22 cellular contexts compared by ENCODE assay signal in the genomic region with DNA sequence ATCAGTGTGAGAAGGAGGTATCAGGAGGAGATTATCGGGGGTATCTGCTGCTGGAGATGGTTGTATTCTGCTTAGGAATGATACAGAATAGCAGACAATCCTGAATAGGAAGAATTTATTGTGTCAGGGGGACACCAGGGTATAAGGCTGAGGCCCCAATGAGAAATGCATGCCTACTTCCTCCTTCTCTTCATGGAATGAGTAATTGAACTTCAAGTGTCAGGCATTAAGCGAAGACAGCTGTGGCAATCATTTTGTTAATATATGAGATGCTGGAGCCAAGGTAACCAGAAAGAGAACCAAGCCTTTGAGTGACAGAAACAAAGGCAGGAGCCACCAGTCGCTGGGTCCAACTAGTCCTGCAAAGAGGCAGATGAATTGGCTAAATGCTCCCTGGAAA.
"Had no signal": no experiment of that assay in that cellular context is flagged by ENCODE, and none has a peak within 500 bp of the region (broad histone marks: within the 10 kb centered on the region; RNA-seq: fewer than 3 reads in every experiment).

No MANE protein-coding gene starts in this region.

- H3K9me3 Mint-ChIP-seq: endodermal cell, mesothelial cell of epicardium, natural killer cell, neural crest cell, type B pancreatic cell had no signal

- DNase-seq: dermis blood vessel endothelial cell; effector CD4-positive, alpha-beta T cell; endodermal cell; erythroblast; foreskin keratinocyte; head of caudate nucleus; kidney; left cardiac atrium; left ventricle myocardium inferior; lower lobe of right lung; natural killer cell; right cardiac atrium; small intestine; stimulated activated CD4-positive, alpha-beta T cell treated with anti-CD3 and anti-CD28 coated beads, Interleukin-12 subunit alpha, Interleukin-12 subunit beta, amount 100 ng/mL, for 4 hours; stimulated activated naive CD4-positive, alpha-beta T cell treated with Interleukin-2 at 50 U/mL for 16 hours; thyroid gland had no signal

- FAIRE-seq: endothelial cell of umbilical vein, kidney, small intestine, urothelium cell line had no signal

- H3K36me3 Mint-ChIP-seq: memory B cell, mesothelial cell of epicardium, natural killer cell, type B pancreatic cell had no signal

- H3K4me3 Mint-ChIP-seq: endodermal cell, memory B cell, mesothelial cell of epicardium, natural killer cell, neural crest cell, type B pancreatic cell had no signal

- ATAC-seq: foreskin keratinocyte, left cardiac atrium, lower lobe of right lung, natural killer cell, right cardiac atrium had no signal

- H3K4me1 Mint-ChIP-seq: memory B cell, mesothelial cell of epicardium, natural killer cell had no signal

- H3K27ac Mint-ChIP-seq: endodermal cell, memory B cell, mesothelial cell of epicardium, natural killer cell, type B pancreatic cell had no signal
